Comparison of ENCODE assay signal across 8 cellular contexts in the genomic region with DNA sequence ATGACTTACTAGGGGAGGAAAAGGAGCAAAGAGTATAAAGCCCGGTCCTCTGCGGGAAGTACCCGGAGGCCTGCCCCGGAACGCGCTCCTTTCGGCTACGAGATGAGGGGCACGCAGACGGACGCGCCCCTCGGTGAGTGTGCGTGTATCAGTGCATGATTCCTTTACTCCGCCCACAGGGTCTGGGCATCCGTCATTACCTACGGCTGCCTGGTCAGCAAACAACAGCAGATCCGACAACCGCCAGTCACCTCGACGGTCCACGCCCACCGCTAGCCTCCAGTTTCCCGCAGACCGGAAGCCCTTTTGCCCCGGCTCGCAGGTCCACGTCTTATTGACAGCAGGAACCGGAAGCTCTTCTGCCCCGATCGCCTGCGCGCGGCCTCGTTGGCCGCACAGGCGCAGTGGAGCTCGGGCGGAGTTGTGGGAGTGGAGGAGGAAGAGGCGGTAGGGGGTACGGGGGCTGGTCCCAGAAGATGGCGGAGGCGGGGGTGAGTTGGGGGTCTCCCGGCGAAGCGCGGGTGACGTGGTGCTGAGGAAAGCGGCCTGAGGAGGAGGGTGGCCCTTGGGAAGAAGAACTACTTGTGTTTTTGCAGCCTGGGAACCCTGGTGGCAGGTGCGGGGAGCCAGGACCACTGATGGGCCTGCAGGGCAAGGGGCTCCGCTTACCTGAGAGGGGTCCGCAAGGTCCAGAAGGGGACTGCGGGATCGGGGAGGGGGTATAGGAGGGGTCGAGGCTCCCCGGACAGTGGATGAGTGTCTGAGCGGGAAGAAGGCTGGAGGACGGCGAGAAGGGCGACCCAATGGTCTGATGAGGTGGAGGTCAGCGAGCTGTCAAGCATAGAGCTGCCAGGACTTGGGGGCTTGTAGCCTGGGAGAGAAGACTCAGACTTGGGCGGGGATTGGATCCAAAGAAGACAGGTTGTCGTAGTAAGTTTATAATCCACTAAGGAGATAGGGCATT. TPM values are rescaled to one million over a fixed set of nuclear protein-coding genes. Genes with fewer than 3 reads are reported as not detected.
DNase-seq lines count a peak whose midpoint lies in the region; ATAC-seq, FAIRE-seq and TF ChIP-seq lines count a peak whose summit lies in the region.

Gene INSIG2 (plus strand): TSS at position 421 of the 964 bp plus-strand sequence. CDS start 8,086 bp downstream, outside the sequence.

- no peak within 1 kb of the TSS for H3K14ac ChIP-seq in H1 (ENCODE audit: insufficient read length)

- 0 out of 2 replicates have a peak within 1 kb of the TSS, but pooled peaks have one; percentile 22 for H2BK15ac ChIP-seq in H1 (ENCODE audit: low read length)

- 3% methylated on average over 47 of the region's 63 CpGs; no CpG with 5 or more reads in 1 of the 2 experiments for WGBS in H1 (ENCODE audit: extremely low coverage in 1 of 2, insufficient coverage in 1 of 2, insufficient read length in 1 of 2, insufficient replicate concordance in 2 of 2, low coverage in 1 of 2, low lambda C conversion rate in 2 of 2, missing lambda C conversion rate in 1 of 2), 2 experiments

- peak within 1 kb of the TSS; percentile 72 for H3K27ac Mint-ChIP-seq in Caco-2 (ENCODE audit: unreplicated experiment)

- intact Hi-C loops in Caco-2 (cut with micrococcal nuclease; ENCODE audit: unreplicated experiment) = loop anchor here (2.0 kb wide), 3 partner anchors 34 to 96 kb away; partner anchors contain the start of gene CCDC93

- no peak within 1 kb of the TSS for H3K23ac ChIP-seq in H1 (ENCODE audit: insufficient read length)

- peak in 1 of 2 experiments; percentile 75; a peak in 2 of 3 replicates for TF ChIP-seq POLR2A in H1 (IDR thresholded peaks at IDR 0.05; ENCODE audit: control extremely low read depth in 1 of 2, low read depth in 2 of 2, low read length in 2 of 2)

- H3K4me3 ChIP-seq in Caco-2 (ENCODE audit: low read depth, low read length) (peak within 1 kb of the TSS; percentile 88), H1 (ENCODE audit: extremely low read depth in 1 of 4, insufficient read depth in 2 of 4, low read depth in 3 of 4, low read length in 4 of 4) (peak within 1 kb of the TSS; percentile 71 to 94 (median 90))

- TF ChIP-seq CTCF in Caco-2 (IDR thresholded peaks at IDR 0.05; ENCODE audit: insufficient read depth in 1 of 2, low read depth in 1 of 2, low read length in 1 of 2, severe bottlenecking in 1 of 2, unreplicated experiment in 1 of 2) (peak in 1 of 2 experiments; percentile 14), H1 (IDR thresholded peaks at IDR 0.05; ENCODE audit: control extremely low read depth in 1 of 3, insufficient read depth in 1 of 3, low read depth in 1 of 3, low read length in 3 of 3) (no peak)

- POLR2A ChIA-PET in Caco-2 (lab: Charles Lee) (interaction anchor here (1.1 kb wide), 1 partner anchor 10 kb away, joined by 4 read pairs; no protein-coding TSS in a partner anchor), H1 (lab: Charles Lee; ENCODE audit: partially characterized antibody) (interaction anchor here (0.8 to 1.9 kb wide), 6 partner anchors 10 to 98 kb away, joined by 3 to 7 read pairs (median 4); partner anchors contain the start of gene CCDC93)

- no peaks in the 10 kb centered on the region for H3K4me1 Mint-ChIP-seq in Caco-2 (ENCODE audit: low read depth, unreplicated experiment)

- H2AFZ ChIP-seq in H1 (ENCODE audit: low read length) = peak within 1 kb of the TSS; percentile 95

- BruUV-seq in Caco-2 (replicated peaks; lab: Mats Ljungman, UMichigan) = no TSS peak

- H3K79me1 ChIP-seq in H1 (ENCODE audit: low read depth, low read length) = no peaks in the 10 kb centered on the region; the same call in 1 of the 2 replicates

- peak within 1 kb of the TSS; percentile 5 for H3K4ac ChIP-seq in H1 (replicated peaks; ENCODE audit: insufficient read length, low read depth, low read length)

- H3K9me3 Mint-ChIP-seq in Caco-2 (ENCODE audit: unreplicated experiment) = no peaks in the 10 kb centered on the region

- H4K20me1 ChIP-seq in H1 (replicated peaks in 1 of 2; ENCODE audit: control insufficient read depth in 1 of 2, insufficient read depth in 2 of 2, low read length in 2 of 2) = no peaks in the 10 kb centered on the region

- H3K23me2 ChIP-seq in H1 (ENCODE audit: low read depth, low read length) = no peaks in the 10 kb centered on the region; the same call in 1 of the 2 replicates

- no peak within 1 kb of the TSS for H2BK120ac ChIP-seq in H1 (replicated peaks; ENCODE audit: low read depth, low read length)

- peak within 1 kb of the TSS; percentile 91; the same call in 1 of the 2 replicates for H3K18ac ChIP-seq in H1 (ENCODE audit: extremely low read depth, low read length)

- H2BK12ac ChIP-seq in H1 (ENCODE audit: low read depth, low read length) = no peak within 1 kb of the TSS

- H3K27me3 ChIP-seq in Caco-2 (replicated peaks; ENCODE audit: control insufficient read depth, insufficient read depth, low read length) (no peaks in the 10 kb centered on the region), H1 (replicated peaks in 1 of 4; ENCODE audit: control insufficient read depth in 3 of 4, extremely low read depth in 1 of 4, insufficient read depth in 3 of 4, low read length in 3 of 4) (no peaks in the 10 kb centered on the region)

- peak within 1 kb of the TSS; percentile 62 to 86 for H3K4me2 ChIP-seq in H1 (ENCODE audit: insufficient read depth in 1 of 2, low read depth in 2 of 2, low read length in 2 of 2)

- peak within 1 kb of the TSS; percentile 69 for H2BK5ac ChIP-seq in H1 (ENCODE audit: low read depth, low read length)

- peak within 1 kb of the TSS; percentile 82 for H3K4me3 Mint-ChIP-seq in Caco-2 (ENCODE audit: unreplicated experiment)

- CTCF ChIA-PET in Caco-2 (lab: Charles Lee) = interaction anchor here (0.6 to 2.6 kb wide), 6 partner anchors 12 to 275 kb away, joined by 3 to 13 read pairs (median 5); partner anchors contain the start of gene DDX18
- CTCF ChIA-PET in H1 (lab: Charles Lee; ENCODE audit: partially characterized antibody) = interaction anchor here (0.6 to 1.4 kb wide), 5 partner anchors 10 to 1218 kb away, joined by 3 to 7 read pairs (median 3); no protein-coding TSS in a partner anchor

- H4K8ac ChIP-seq in H1 (ENCODE audit: extremely low read depth, insufficient read depth, low read length) = peak within 1 kb of the TSS; percentile 1; the same call in 1 of the 2 replicates

- no peak within 1 kb of the TSS for H2BK20ac ChIP-seq in H1 (ENCODE audit: low read length)

- TF ChIP-seq RAD21 in H1 (IDR thresholded peaks at IDR 0.05 in 1 of 2, conservative IDR thresholded peaks at IDR 0.05 in 1 of 2; ENCODE audit: low read depth in 2 of 2, low read length in 2 of 2) = no peak

- TF ChIP-seq EP300 in H1 (IDR thresholded peaks at IDR 0.05; ENCODE audit: borderline replicate concordance in 1 of 2, low read depth in 2 of 2, low read length in 2 of 2) = no peak

- DNase-seq in Caco-2 (peak; percentile 97 to 99), HT1080 (ENCODE audit: low read depth) (peak; percentile 100), NOMO-1 treated with DMSO at 0.1 percent for 48 hours (lab: John Stamatoyannopoulos, UW; ENCODE audit: unreplicated experiment) (peak; percentile 98), H1 (ENCODE audit: low read depth in 1 of 2, low spot score in 2 of 2) (peak; percentile 92 to 99), mesenteric fat pad (ENCODE audit: low spot score) (peak; percentile 97)
- peak; percentile 77 to 78 for DNase-seq in activated CD8-positive, alpha-beta memory T cell treated with anti-CD3 and anti-CD28 coated beads for 4 hours (ENCODE audit: low read depth in 2 of 2)
- DNase-seq in stimulated activated CD8-positive, alpha-beta memory T cell treated with anti-CD3 and anti-CD28 coated beads, Interleukin-15, amount 100 ng/mL, for 24 hours (ENCODE audit: low read depth) = peak; percentile 82

- H3K36me3 ChIP-seq in Caco-2 (ENCODE audit: control insufficient read depth, insufficient read depth, low read length) (no peaks in the 10 kb centered on the region), H1 (ENCODE audit: control insufficient read depth in 2 of 4, insufficient read depth in 4 of 4, low read length in 3 of 4) (no peaks in the 10 kb centered on the region)

- H3K36me3 Mint-ChIP-seq in Caco-2 (ENCODE audit: insufficient read depth, unreplicated experiment) = peaks cover 7% of the 10 kb centered on the region

- H3K79me2 ChIP-seq in H1 (ENCODE audit: control insufficient read depth in 1 of 2, insufficient read depth in 2 of 2, low read length in 2 of 2) = peaks cover 2 to 42% of the 10 kb centered on the region in 2 experiments; a peak in 2 of 4 replicates

- peak within 1 kb of the TSS; percentile 60 for H3K56ac ChIP-seq in H1 (replicated peaks; ENCODE audit: insufficient read length, low read depth, low read length)

- peak within 1 kb of the TSS; percentile 44 to 77 (median 76) for H3K9ac ChIP-seq in H1 (replicated peaks in 1 of 4; ENCODE audit: extremely low read depth in 1 of 4, low read depth in 3 of 4, low read length in 3 of 4)

- ATAC-seq in GM21360 (IDR thresholded peaks at IDR 0.05; ENCODE audit: unreplicated experiment) = peak; percentile 96

- H3K27me3 Mint-ChIP-seq in Caco-2 (ENCODE audit: insufficient read depth, unreplicated experiment) = peaks cover 5% of the 10 kb centered on the region

- H3K4me1 ChIP-seq in Caco-2 (0 out of 2 replicates have a peak, but pooled peaks cover 16% of the 10 kb centered on the region), H1 (replicated peaks in 1 of 4; ENCODE audit: control insufficient read depth in 3 of 4, insufficient read depth in 4 of 4, low read length in 3 of 4) (peaks cover 0 to 5% (median 2%) of the 10 kb centered on the region in 4 experiments; a peak in 3 of 7 replicates)

- peak within 1 kb of the TSS; percentile 81 for H4K5ac ChIP-seq in H1 (ENCODE audit: insufficient read length, low read depth, low read length)

- no peak within 1 kb of the TSS for H2AK5ac ChIP-seq in H1 (ENCODE audit: low read depth, low read length)

- FAIRE-seq in H1 (lab: Jason Lieb, UNC) = peak; percentile 57

- no peaks in the 10 kb centered on the region for H3K9me3 ChIP-seq in Caco-2
- no peaks in the 10 kb centered on the region for H3K9me3 ChIP-seq in H1 (ENCODE audit: insufficient read depth in 2 of 2, low read depth in 1 of 2, low read length in 1 of 2)

- peak within 1 kb of the TSS; percentile 53 for H3K27ac ChIP-seq in H1 (ENCODE audit: low read depth, low read length)

- peak within 1 kb of the TSS; percentile 57 for H4K91ac ChIP-seq in H1 (replicated peaks; ENCODE audit: insufficient read length, low read length)

RNA-seq across cellular contexts. Expression of gene INSIG2, which starts in this region (rescaled TPM):
- total RNA-seq in Caco-2 (2022) (12.2 and 14.1 TPM in 2 replicates), mesenteric fat pad (21.5 TPM)
- 4.8 and 9.2 TPM in 2 replicates for total RNA-seq in HT1080 (2014; rRNA removed; shearing (Covaris generic))
- polyA plus RNA-seq in HT1080 (2015; cell fraction: cytosol; rRNA removed) = 24.0 and 28.3 TPM in 2 replicates
- 22.5 and 28.1 TPM in 2 replicates for polyA plus RNA-seq in HT1080 (2015; cell fraction: nucleus; rRNA removed)
- total RNA-seq in H1 (2021; fragmentation: NEBNext Ultra II Directional; extraction: Animal tissue kit (Norgen Biotek cat#: 25700)) = 6.5 and 7.0 TPM in 2 replicates
- polyA plus RNA-seq in H1 (2011; rRNA removed) = 4.8 and 11.2 TPM in 2 replicates
- 10.2 TPM for polyA plus RNA-seq in H1 (2011; cell fraction: cytosol; rRNA removed)
- 1.6 TPM for polyA plus RNA-seq in H1 (2011; cell fraction: nucleus; rRNA removed)
- polyA plus RNA-seq in H1 (2012, experiment 1 of 2) = 7.5 to 16.0 TPM (median 11.6 TPM) in 4 replicates
- 5.1 TPM for polyA plus RNA-seq in H1 (2012, experiment 2 of 2)
- 4.7 TPM for polyA plus RNA-seq in H1 (2013, experiment 1 of 2)
- 5.6 TPM for polyA plus RNA-seq in H1 (2013, experiment 2 of 2)
- polyA minus RNA-seq in H1 (2011; rRNA and poly(A)+ RNA removed) = 7.5 and 9.9 TPM in 2 replicates
- 2.3 TPM for polyA minus RNA-seq in H1 (2011; cell fraction: cytosol; rRNA and poly(A)+ RNA removed)
- polyA minus RNA-seq in H1 (2011; cell fraction: nucleus; rRNA and poly(A)+ RNA removed) = 5.9 TPM

Comparison
In these comparisons a context has a peak if more than half of its experiments do, and no peak if none do; other contexts are left out.
1. Peak in every context shown above with its lines: DNase-seq, ATAC-seq, H3K4me3 ChIP-seq and H3K27ac ChIP-seq.